ENCODE assay signal across 22 cellular contexts in the genomic region with DNA sequence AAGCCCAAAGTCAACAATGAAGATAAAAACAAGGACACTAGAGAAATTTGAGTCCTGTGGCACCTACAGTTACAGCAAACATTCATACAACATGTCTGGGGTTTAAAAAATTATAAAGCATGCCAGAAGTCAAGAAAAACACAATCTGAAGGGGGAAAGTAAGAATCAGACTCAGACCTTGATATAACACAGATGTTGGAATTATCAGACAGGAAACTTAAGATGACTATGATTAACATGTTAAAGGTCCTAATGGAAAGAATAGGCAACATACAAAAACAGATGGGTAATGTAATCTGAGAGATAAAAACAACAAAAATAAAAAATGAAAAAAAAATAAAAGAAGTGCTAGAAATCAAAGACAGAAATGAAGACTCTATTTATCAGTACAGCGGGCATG.
"Had no signal": no experiment of that assay in that cellular context is flagged by ENCODE, and none has a peak within 500 bp of the region (broad histone marks: within the 10 kb centered on the region; RNA-seq: fewer than 3 reads in every experiment).

No MANE protein-coding gene starts in this region.

- H3K27me3 ChIP-seq: dorsolateral prefrontal cortex, hepatocyte, vagina had no signal

- H3K27ac ChIP-seq: dorsolateral prefrontal cortex, epithelial cell of prostate, hepatocyte, vagina had no signal

- H3K9me3 ChIP-seq: vagina had no signal

- H3K4me2 ChIP-seq: hepatocyte had no signal

- H3K4me3 ChIP-seq: dorsolateral prefrontal cortex, hepatocyte, lung, vagina had no signal

- H3K36me3 ChIP-seq: vagina had no signal

- H3K4me1 ChIP-seq: vagina had no signal

- H2AFZ ChIP-seq: hepatocyte had no signal

- H3K79me2 ChIP-seq: hepatocyte had no signal

- ATAC-seq: activated T-helper 17 cell treated with anti-CD3 and anti-CD28 coated beads, Interleukin-2, amount 50 U/mL, for 72 hours; left cardiac atrium; natural killer cell treated with Interleukin-12 subunit alpha and Interleukin-12 subunit beta and Interleukin-15 and Interleukin-18, amount 100 ng/mL, for 72 hours had no signal

- DNase-seq: activated B cell treated with CpG ODN at 0.5 μM for 24 hours; activated CD4-positive, alpha-beta memory T cell treated with anti-CD3 and anti-CD28 coated beads for 36 hours; activated CD4-positive, alpha-beta T cell treated with anti-CD3 and anti-CD28 coated beads for 4 hours; activated naive CD4-positive, alpha-beta T cell treated with Interleukin-2 at 50 U/mL for 16 hours; activated naive CD8-positive, alpha-beta T cell treated with anti-CD3 and anti-CD28 coated beads, Interleukin-2, amount 10 ng/mL, durations not matched to agents 7 days and 5 days; activated T-cell treated with anti-CD3 and anti-CD28 coated beads for 4 hours; anterior cingulate cortex; caudate nucleus; dorsolateral prefrontal cortex; left cardiac atrium; nucleus accumbens; stimulated activated CD4-positive, alpha-beta T cell treated with anti-CD3 and anti-CD28 coated beads, Interleukin-12 subunit alpha, Interleukin-12 subunit beta, amount 100 ng/mL, for 4 hours; stimulated activated CD4-positive, alpha-beta T cell treated with anti-CD3 and anti-CD28 coated beads, Interleukin-1b, Interleukin-23, amount 100 ng/mL, for 48 hours; stimulated activated CD8-positive, alpha-beta memory T cell treated with anti-CD3 and anti-CD28 coated beads, Interleukin-4, amount 100 ng/mL, for 48 hours; stimulated activated naive CD4-positive, alpha-beta T cell; trophoblast cell had no signal
